In the genomic region with DNA sequence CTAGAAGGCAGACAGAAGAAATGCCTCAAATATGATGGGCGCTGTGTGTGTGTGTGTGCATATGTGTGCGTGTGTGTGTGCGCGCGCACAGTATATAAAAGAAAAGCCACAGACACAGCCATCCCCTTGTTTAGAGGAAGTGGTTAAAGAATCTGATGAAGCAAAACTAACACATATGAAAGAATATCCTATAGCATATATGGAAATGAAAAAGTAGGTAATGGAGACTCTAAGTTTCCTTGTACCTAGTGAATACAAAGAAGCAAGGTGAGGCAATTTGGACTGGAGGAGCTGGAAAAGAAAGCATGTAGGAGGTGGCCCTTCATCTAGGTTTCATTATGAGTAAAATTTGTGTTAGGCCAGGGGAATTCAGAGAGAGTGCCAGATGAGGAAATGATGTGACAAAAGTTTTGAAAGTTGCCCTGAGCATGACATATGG, we compare ENCODE assay signal across 10 cellular contexts. TPM values are rescaled to one million over a fixed set of nuclear protein-coding genes. Genes with fewer than 3 reads are reported as not detected.
DNase-seq lines count a peak whose midpoint lies in the region; ATAC-seq, FAIRE-seq and TF ChIP-seq lines count a peak whose summit lies in the region.
"Had no signal": no experiment of that assay in that cellular context is flagged by ENCODE, and none has a peak within 500 bp of the region (broad histone marks: within the 10 kb centered on the region; RNA-seq: fewer than 3 reads in every experiment).

No MANE protein-coding gene starts in this region.

- TF ChIP-seq CTCF in ovary (IDR thresholded peaks at IDR 0.05) = no peak
- no peak for TF ChIP-seq CTCF in adrenal gland (IDR thresholded peaks at IDR 0.05)

- no peak overlapping the region for H3K4me3 ChIP-seq in BLaER1 treated with 17β-estradiol and CSF1 and Interleukin-3, amounts not matched to agents 10 nM and 100 nM
- H3K4me3 ChIP-seq in ovary (no peak overlapping the region), adrenal gland (no peak overlapping the region)

- peak overlapping the region in 4 of 11 experiments; percentile 8 to 39 (median 27); a peak in 4 of 22 replicates for H3K27ac ChIP-seq in BLaER1 treated with 17β-estradiol and CSF1 and Interleukin-3, amounts not matched to agents 10 nM and 100 nM
- H3K27ac ChIP-seq in ovary (no peak overlapping the region), adrenal gland (no peak overlapping the region)

- peaks cover 0 to 21% (median 13%) of the 10 kb centered on the region in 10 experiments; a peak in 18 of 20 replicates for H3K4me1 ChIP-seq in BLaER1 treated with 17β-estradiol and CSF1 and Interleukin-3, amounts not matched to agents 10 nM and 100 nM
- H3K4me1 ChIP-seq in ovary (ENCODE audit: insufficient read depth) (no peaks in the 10 kb centered on the region), adrenal gland (replicated peaks in 1 of 2) (no peaks in the 10 kb centered on the region)

- no peak overlapping the region for H3K27ac Mint-ChIP-seq in activated CD4-positive, alpha-beta T cell treated with anti-CD3 and anti-CD28 coated beads, Interleukin-2, amount 10 ng/mL, durations not matched to agents 24 days and 14 days

- H3K4me2 ChIP-seq in BLaER1 treated with 17β-estradiol and CSF1 and Interleukin-3, amounts not matched to agents 10 nM and 100 nM = peak overlapping the region; percentile 3 to 53 (median 33); a peak in 15 of 22 replicates

- H3K9me3 ChIP-seq in BLaER1 treated with 17β-estradiol and CSF1 and Interleukin-3, amounts not matched to agents 10 nM and 100 nM (replicated peaks in 1 of 11) = peaks cover 9 to 15% (median 12%) of the 10 kb centered on the region in 11 experiments
- H3K9me3 ChIP-seq in ovary (no peaks in the 10 kb centered on the region), adrenal gland (replicated peaks in 1 of 3) (no peaks in the 10 kb centered on the region)

- H3K9me3 Mint-ChIP-seq in activated CD4-positive, alpha-beta T cell treated with anti-CD3 and anti-CD28 coated beads, Interleukin-2, amount 10 ng/mL, durations not matched to agents 24 days and 14 days = peaks cover 4% of the 10 kb centered on the region

- DNase-seq in GM19239 (ENCODE audit: insufficient read length, low spot score) (no peak), T1000 (lab: John Stamatoyannopoulos, UW) (no peak), ovary (no peak), NCI-H1092 treated with DMSO at 0.1 percent for 48 hours (lab: John Stamatoyannopoulos, UW) (no peak), adrenal gland (no peak)
- peak; percentile 83 for DNase-seq in activated CD4-positive, alpha-beta T cell treated with anti-CD3 and anti-CD28 coated beads, Interleukin-2, amount 10 ng/mL, durations not matched to agents 24 days and 14 days
- DNase-seq: AML-193 had no signal

- peaks cover 20 to 78% (median 45%) of the 10 kb centered on the region in 11 experiments; a peak in 21 of 22 replicates for H3K36me3 ChIP-seq in BLaER1 treated with 17β-estradiol and CSF1 and Interleukin-3, amounts not matched to agents 10 nM and 100 nM
- H3K36me3 ChIP-seq in ovary (no peaks in the 10 kb centered on the region), adrenal gland (replicated peaks in 1 of 2) (no peaks in the 10 kb centered on the region)

- peak; percentile 71 for ATAC-seq in HG03064 (IDR thresholded peaks at IDR 0.05; ENCODE audit: low read depth, unreplicated experiment)
- ATAC-seq: SK-N-SH treated with all-trans-retinoic acid at 6 μM for 48 hours had no signal

- H4K20me1 ChIP-seq in BLaER1 treated with 17β-estradiol and CSF1 and Interleukin-3, amounts not matched to agents 10 nM and 100 nM = peaks cover 0 to 5% (median 0%) of the 10 kb centered on the region in 11 experiments; a peak in 4 of 22 replicates

- H3K36me3 Mint-ChIP-seq in activated CD4-positive, alpha-beta T cell treated with anti-CD3 and anti-CD28 coated beads, Interleukin-2, amount 10 ng/mL, durations not matched to agents 24 days and 14 days (ENCODE audit: low read depth) = peaks cover 23% of the 10 kb centered on the region

- no peak overlapping the region for H3K9ac ChIP-seq in BLaER1 treated with 17β-estradiol and CSF1 and Interleukin-3, amounts not matched to agents 10 nM and 100 nM

- TF ChIP-seq POLR2A in ovary (IDR thresholded peaks at IDR 0.05) (no peak), adrenal gland (IDR thresholded peaks at IDR 0.05) (no peak)

- no peak for TF ChIP-seq EP300 in ovary (IDR thresholded peaks at IDR 0.05)

- no peak overlapping the region for H3K4me3 Mint-ChIP-seq in activated CD4-positive, alpha-beta T cell treated with anti-CD3 and anti-CD28 coated beads, Interleukin-2, amount 10 ng/mL, durations not matched to agents 24 days and 14 days

- H3K27me3 Mint-ChIP-seq in activated CD4-positive, alpha-beta T cell treated with anti-CD3 and anti-CD28 coated beads, Interleukin-2, amount 10 ng/mL, durations not matched to agents 24 days and 14 days = no peaks in the 10 kb centered on the region

- intact Hi-C loops in activated CD4-positive, alpha-beta T cell treated with anti-CD3 and anti-CD28 coated beads, Interleukin-2, amount 10 ng/mL, durations not matched to agents 24 days and 14 days (cut with micrococcal nuclease) = loop anchor here (1.0 to 2.0 kb wide), 3 partner anchors 27 to 167 kb away; a partner anchor contains a TSS
- intact Hi-C loops in ovary (cut with DNase I) = no loop called here
- intact Hi-C loops in adrenal gland (cut with DNase I) = no loop called here

- FAIRE-seq in GM19239 (lab: Jason Lieb, UNC) = peak; percentile 91

- H3K4me1 Mint-ChIP-seq in activated CD4-positive, alpha-beta T cell treated with anti-CD3 and anti-CD28 coated beads, Interleukin-2, amount 10 ng/mL, durations not matched to agents 24 days and 14 days = peaks cover 2% of the 10 kb centered on the region

- peaks cover 75 to 98% (median 92%) of the 10 kb centered on the region in 11 experiments for H3K27me3 ChIP-seq in BLaER1 treated with 17β-estradiol and CSF1 and Interleukin-3, amounts not matched to agents 10 nM and 100 nM
- H3K27me3 ChIP-seq in ovary (no peaks in the 10 kb centered on the region), adrenal gland (no peaks in the 10 kb centered on the region)

- 92 to 97% (median 93%) methylated on average over 5 of the region's 5 CpGs for WGBS in ovary, 3 donors
- WGBS in adrenal gland, 4 donors = 74 to 95% (median 83%) methylated on average over 5 of the region's 5 CpGs

RNA-seq across cellular contexts. Expression of a gene that starts 58.6 kb away (rescaled TPM):
- 0.40 and 0.43 TPM in 2 replicates for total RNA-seq in activated CD4-positive, alpha-beta T cell treated with anti-CD3 and anti-CD28 coated beads, Interleukin-2, amount 10 ng/mL, durations not matched to agents 24 days and 14 days
- total RNA-seq in ovary (1 to 10 TPM; 1.7 to 8.1 (median 3.9) TPM), adrenal gland (10 to 100 TPM in 7 of 8 donors, 1 to 10 TPM in 1; 7.1 to 55.6 (median 28.2) TPM)
- polyA plus RNA-seq in ovary (1 to 10 TPM in 1 of 2 donors, under 1 TPM in 1; 0.91 to 2.3 TPM), adrenal gland (10 to 100 TPM in 2 of 3 donors, 1 to 10 TPM in 1; 9.7 to 29.8 (median 17.9) TPM)
